ENCODE assay signal across 12 cellular contexts in genomic region chr3:190041333-190042041, GRCh38.
DNase-seq lines count a peak whose midpoint lies in the region; FAIRE-seq and TF ChIP-seq lines count a peak whose summit lies in the region.
"Had no signal": no experiment of that assay in that cellular context is flagged by ENCODE, and none has a peak within 500 bp of the region (broad histone marks: within the 10 kb centered on the region; RNA-seq: fewer than 3 reads in every experiment).

No MANE protein-coding gene starts in this region.

- TF ChIP-seq POLR2A in uterus (IDR thresholded peaks at IDR 0.05): no peak

- DNase-seq in GM06990 (ENCODE audit: extremely low read depth, insufficient read length) (peak; percentile 53), RPMI7951 (ENCODE audit: low read depth) (peak; percentile 37), kidney (no peak), GM19240 (ENCODE audit: insufficient read length, low spot score) (no peak), NCI-H1092 (lab: John Stamatoyannopoulos, UW) (no peak), DMS114 treated with DMSO at 0.1 percent for 48 hours (lab: John Stamatoyannopoulos, UW; ENCODE audit: unreplicated experiment) (no peak), uterus (no peak)
- DNase-seq: C1 segment of cervical spinal cord; NK-92 treated with Interleukin-12 subunit alpha and Interleukin-12 subunit beta, amount 100 ng/mL, for 24 hours; psoas muscle had no signal

- H3K36me3 ChIP-seq in GM06990 (ENCODE audit: control insufficient read depth, insufficient read depth, low read length) (no peaks in the 10 kb centered on the region), HEK293 (ENCODE audit: control insufficient read depth in 2 of 2, insufficient read depth in 1 of 2, low read length in 2 of 2) (no peaks in the 10 kb centered on the region), kidney (ENCODE audit: control insufficient read depth in 1 of 2, insufficient read depth in 2 of 2, low read length in 2 of 2) (no peaks in the 10 kb centered on the region), uterus (no peaks in the 10 kb centered on the region)

- no peak overlapping the region for H3K27ac ChIP-seq in HEK293 (ENCODE audit: extremely low read depth, low read depth, low read length)
- H3K27ac ChIP-seq in kidney (ENCODE audit: low read depth in 2 of 2, low read length in 2 of 2): peak overlapping the region in 1 of 2 donors; percentile 33
- peak overlapping the region in 1 of 2 donors; percentile 30 for H3K27ac ChIP-seq in uterus
- H3K27ac ChIP-seq: psoas muscle had no signal

- TF ChIP-seq CTCF in GM06990 (IDR thresholded peaks at IDR 0.05; ENCODE audit: insufficient read depth, low read length, poor library complexity, severe bottlenecking): no peak
- TF ChIP-seq CTCF in HEK293 (tag by site-specific recombination; IDR thresholded peaks at IDR 0.05): no peak
- no peak for TF ChIP-seq CTCF in kidney (IDR thresholded peaks at IDR 0.05; ENCODE audit: borderline replicate concordance, extremely low read depth, insufficient read depth)
- no peak for TF ChIP-seq CTCF in uterus (IDR thresholded peaks at IDR 0.05)

- H3K4me3 ChIP-seq in GM06990 (replicated peaks; ENCODE audit: low read depth, low read length) (peak overlapping the region; percentile 19; the same call in 1 of the 2 replicates), HEK293 (ENCODE audit: low read depth, low read length) (no peak overlapping the region), kidney (ENCODE audit: low read length in 2 of 2) (no peak overlapping the region), uterus (no peak overlapping the region)
- H3K4me3 ChIP-seq: psoas muscle had no signal

- H3K27me3 ChIP-seq in GM06990 (replicated peaks; ENCODE audit: control insufficient read depth, insufficient read depth, low read length) (no peaks in the 10 kb centered on the region), uterus (no peaks in the 10 kb centered on the region)

- CTCF ChIA-PET in HEK293 (lab: Yijun Ruan, JAX): interaction anchor here (0.7 kb wide), 1 partner anchor 814 kb away, joined by 4 read pairs; no protein-coding TSS in a partner anchor

- FAIRE-seq in kidney (lab: Jason Lieb, UNC): peak; percentile 70
- FAIRE-seq: TTC549 had no signal

- POLR2A ChIA-PET in HEK293 (lab: Yijun Ruan, JAX): interaction anchor here (0.7 kb wide), 2 partner anchors 23 to 1004 kb away, joined by 3 to 7 read pairs; no protein-coding TSS in a partner anchor

- H3K4me1 ChIP-seq in HEK293 (ENCODE audit: control insufficient read depth, insufficient read depth, low read length): peaks cover 16% of the 10 kb centered on the region
- peaks cover 7 to 23% of the 10 kb centered on the region in 2 donors for H3K4me1 ChIP-seq in kidney (ENCODE audit: control insufficient read depth in 1 of 2, insufficient read depth in 1 of 2, low read depth in 1 of 2, low read length in 2 of 2)
- peaks cover 0 to 3% of the 10 kb centered on the region in 2 donors for H3K4me1 ChIP-seq in uterus
- H3K4me1 ChIP-seq: psoas muscle had no signal

- H3K9ac ChIP-seq in kidney (ENCODE audit: low read length in 2 of 2): no peak overlapping the region

- H3K9me3 ChIP-seq in HEK293 (ENCODE audit: control insufficient read depth, insufficient read depth, low read depth, low read length) (no peaks in the 10 kb centered on the region), kidney (ENCODE audit: control insufficient read depth in 1 of 2, low read length in 2 of 2) (no peaks in the 10 kb centered on the region), uterus (no peaks in the 10 kb centered on the region)
- H3K9me3 ChIP-seq: psoas muscle had no signal

- intact Hi-C loops in kidney (cut with DNase I) (no loop called here), uterus (cut with DNase I; ENCODE audit: low total_unique reads) (no loop called here)

TF ChIP-seq in HEK293, 187 proteins besides CTCF, POLR2A, EP300 and RAD21:
- peak; percentile 36; the same call in 1 of the 2 replicates for TF ChIP-seq ZBTB44 (tag by site-specific recombination; IDR thresholded peaks at IDR 0.05)
- TF ChIP-seq ZNF18 (tag by site-specific recombination; IDR thresholded peaks at IDR 0.05): no peak
- TF ChIP-seq PRDM6 (tag by site-specific recombination; IDR thresholded peaks at IDR 0.05): peak; percentile 49

Comparison
In these comparisons a context has a peak if more than half of its experiments do, and no peak if none do; other contexts are left out.
1. DNase-seq: peak in GM06990 (single experiment) and RPMI7951 (single experiment); none in kidney (single experiment), GM19240 (single experiment), NCI-H1092 (single experiment), DMS114 treated with DMSO at 0.1 percent for 48 hours (single experiment) and uterus (0 of 2).